18 cellular contexts compared by ENCODE assay signal in genomic region chr7:142722289-142722794, GRCh38. TPM values are rescaled to one million over a fixed set of nuclear protein-coding genes. Genes with fewer than 3 reads are reported as not detected.
DNase-seq lines count a peak whose midpoint lies in the region; ATAC-seq and TF ChIP-seq lines count a peak whose summit lies in the region.
"Had no signal": no experiment of that assay in that cellular context is flagged by ENCODE, and none has a peak within 500 bp of the region (broad histone marks: within the 10 kb centered on the region; RNA-seq: fewer than 3 reads in every experiment).

No MANE protein-coding gene starts in this region.

- peaks cover 2% of the 10 kb centered on the region for H3K36me3 Mint-ChIP-seq in activated CD8-positive, alpha-beta memory T cell treated with anti-CD3 and anti-CD28 coated beads, Interleukin-2, amount 10 ng/mL, durations not matched to agents 7 days and 5 days
- H3K36me3 Mint-ChIP-seq in IgD-negative memory B cell (peaks cover 3% of the 10 kb centered on the region), osteocyte (ENCODE audit: unreplicated experiment) (no peaks in the 10 kb centered on the region)
- H3K36me3 Mint-ChIP-seq in activated naive CD8-positive, alpha-beta T cell treated with anti-CD3 and anti-CD28 coated beads, Interleukin-2, amount 10 ng/mL, durations not matched to agents 7 days and 5 days = no peaks in the 10 kb centered on the region
- H3K36me3 Mint-ChIP-seq in stimulated activated effector memory CD8-positive, alpha-beta T cell treated with anti-CD3 and anti-CD28 coated beads, Interleukin-12 subunit alpha, Interleukin-12 subunit beta, amount 100 ng/mL, for 72 hours = no peaks in the 10 kb centered on the region

- TF ChIP-seq CTCF in osteocyte (IDR thresholded peaks at IDR 0.05) = no peak

- peaks cover 22% of the 10 kb centered on the region for H3K4me1 Mint-ChIP-seq in activated CD8-positive, alpha-beta memory T cell treated with anti-CD3 and anti-CD28 coated beads, Interleukin-2, amount 10 ng/mL, durations not matched to agents 7 days and 5 days
- peaks cover 4 to 12% (median 7%) of the 10 kb centered on the region in 3 donors for H3K4me1 Mint-ChIP-seq in IgD-negative memory B cell
- peaks cover 20% of the 10 kb centered on the region for H3K4me1 Mint-ChIP-seq in activated naive CD8-positive, alpha-beta T cell treated with anti-CD3 and anti-CD28 coated beads, Interleukin-2, amount 10 ng/mL, durations not matched to agents 7 days and 5 days
- H3K4me1 Mint-ChIP-seq in stimulated activated effector memory CD8-positive, alpha-beta T cell treated with anti-CD3 and anti-CD28 coated beads, Interleukin-12 subunit alpha, Interleukin-12 subunit beta, amount 100 ng/mL, for 72 hours = peaks cover 18% of the 10 kb centered on the region
- no peaks in the 10 kb centered on the region for H3K4me1 Mint-ChIP-seq in osteocyte (ENCODE audit: unreplicated experiment)
- H3K4me1 Mint-ChIP-seq: nephron had no signal

- POLR2A ChIA-PET in activated naive CD8-positive, alpha-beta T cell treated with anti-CD3 and anti-CD28 coated beads, Interleukin-2, amount 10 ng/mL, durations not matched to agents 7 days and 5 days (lab: Charles Lee) = no interaction called here

- no peaks in the 10 kb centered on the region for H3K27me3 Mint-ChIP-seq in activated CD8-positive, alpha-beta memory T cell treated with anti-CD3 and anti-CD28 coated beads, Interleukin-2, amount 10 ng/mL, durations not matched to agents 7 days and 5 days
- peaks cover 11% of the 10 kb centered on the region for H3K27me3 Mint-ChIP-seq in IgD-negative memory B cell
- H3K27me3 Mint-ChIP-seq in activated naive CD8-positive, alpha-beta T cell treated with anti-CD3 and anti-CD28 coated beads, Interleukin-2, amount 10 ng/mL, durations not matched to agents 7 days and 5 days = peaks cover under 1% of the 10 kb centered on the region
- H3K27me3 Mint-ChIP-seq in osteocyte (ENCODE audit: unreplicated experiment) = peaks cover 6% of the 10 kb centered on the region

- no peaks in the 10 kb centered on the region for H3K9me3 Mint-ChIP-seq in activated CD8-positive, alpha-beta memory T cell treated with anti-CD3 and anti-CD28 coated beads, Interleukin-2, amount 10 ng/mL, durations not matched to agents 7 days and 5 days (ENCODE audit: low read depth)
- H3K9me3 Mint-ChIP-seq in IgD-negative memory B cell (no peaks in the 10 kb centered on the region), osteocyte (ENCODE audit: unreplicated experiment) (no peaks in the 10 kb centered on the region)
- H3K9me3 Mint-ChIP-seq in activated naive CD8-positive, alpha-beta T cell treated with anti-CD3 and anti-CD28 coated beads, Interleukin-2, amount 10 ng/mL, durations not matched to agents 7 days and 5 days = no peaks in the 10 kb centered on the region
- H3K9me3 Mint-ChIP-seq in stimulated activated effector memory CD8-positive, alpha-beta T cell treated with anti-CD3 and anti-CD28 coated beads, Interleukin-12 subunit alpha, Interleukin-12 subunit beta, amount 100 ng/mL, for 72 hours = no peaks in the 10 kb centered on the region
- H3K9me3 Mint-ChIP-seq: nephron had no signal

- peak overlapping the region; percentile 76 for H3K4me3 Mint-ChIP-seq in activated CD8-positive, alpha-beta memory T cell treated with anti-CD3 and anti-CD28 coated beads, Interleukin-2, amount 10 ng/mL, durations not matched to agents 7 days and 5 days
- H3K4me3 Mint-ChIP-seq in IgD-negative memory B cell (peak overlapping the region; percentile 27 to 92 (median 84)), osteocyte (ENCODE audit: unreplicated experiment) (no peak overlapping the region)
- H3K4me3 Mint-ChIP-seq in activated naive CD8-positive, alpha-beta T cell treated with anti-CD3 and anti-CD28 coated beads, Interleukin-2, amount 10 ng/mL, durations not matched to agents 7 days and 5 days = peak overlapping the region; percentile 81
- peak overlapping the region; percentile 61 for H3K4me3 Mint-ChIP-seq in stimulated activated effector memory CD8-positive, alpha-beta T cell treated with anti-CD3 and anti-CD28 coated beads, Interleukin-12 subunit alpha, Interleukin-12 subunit beta, amount 100 ng/mL, for 72 hours
- H3K4me3 Mint-ChIP-seq: nephron had no signal

- H3K27ac Mint-ChIP-seq in activated CD8-positive, alpha-beta memory T cell treated with anti-CD3 and anti-CD28 coated beads, Interleukin-2, amount 10 ng/mL, durations not matched to agents 7 days and 5 days = peak overlapping the region; percentile 82
- H3K27ac Mint-ChIP-seq in IgD-negative memory B cell (no peak overlapping the region), osteocyte (ENCODE audit: unreplicated experiment) (no peak overlapping the region)
- H3K27ac Mint-ChIP-seq in activated naive CD8-positive, alpha-beta T cell treated with anti-CD3 and anti-CD28 coated beads, Interleukin-2, amount 10 ng/mL, durations not matched to agents 7 days and 5 days = peak overlapping the region; percentile 81
- peak overlapping the region; percentile 71 for H3K27ac Mint-ChIP-seq in stimulated activated effector memory CD8-positive, alpha-beta T cell treated with anti-CD3 and anti-CD28 coated beads, Interleukin-12 subunit alpha, Interleukin-12 subunit beta, amount 100 ng/mL, for 72 hours
- H3K27ac Mint-ChIP-seq: nephron had no signal

- DNase-seq in activated CD8-positive, alpha-beta memory T cell treated with anti-CD3 and anti-CD28 coated beads, Interleukin-2, amount 10 ng/mL, durations not matched to agents 7 days and 5 days = no peak
- DNase-seq in activated CD8-positive, alpha-beta memory T cell treated with anti-CD3 and anti-CD28 coated beads, Interleukin-2, amount 50 U/mL, for 4 hours = no peak
- DNase-seq in activated naive CD8-positive, alpha-beta T cell treated with anti-CD3 and anti-CD28 coated beads, Interleukin-2, amount 10 ng/mL, durations not matched to agents 7 days and 5 days = no peak
- no peak for DNase-seq in stimulated activated effector memory CD8-positive, alpha-beta T cell treated with anti-CD3 and anti-CD28 coated beads, Interleukin-12 subunit alpha, Interleukin-12 subunit beta, amount 100 ng/mL, for 72 hours (ENCODE audit: low spot score in 2 of 2)
- DNase-seq in osteocyte (ENCODE audit: extremely low spot score, unreplicated experiment) (no peak), HPDE6-E6E7 (ENCODE audit: extremely low spot score) (no peak), ecto neural progenitor cell (ENCODE audit: low spot score) (no peak)
- DNase-seq: activated CD8-positive, alpha-beta memory T cell treated with anti-CD3 and anti-CD28 coated beads, Interleukin-2, amount 50 U/mL, for 48 hours; erythroblast; lower lobe of right lung; NCI-H1092; RPMI8226; stimulated activated CD4-positive, alpha-beta T cell treated with anti-CD3 and anti-CD28 coated beads, Interleukin-15, amount 100 ng/mL, for 24 hours; substantia nigra had no signal

- ATAC-seq in activated CD8-positive, alpha-beta memory T cell treated with anti-CD3 and anti-CD28 coated beads, Interleukin-2, amount 10 ng/mL, durations not matched to agents 7 days and 5 days = no peak
- no peak for ATAC-seq in activated naive CD8-positive, alpha-beta T cell treated with anti-CD3 and anti-CD28 coated beads, Interleukin-2, amount 10 ng/mL, durations not matched to agents 7 days and 5 days (ENCODE audit: low read depth)
- ATAC-seq in stimulated activated effector memory CD8-positive, alpha-beta T cell treated with anti-CD3 and anti-CD28 coated beads, Interleukin-12 subunit alpha, Interleukin-12 subunit beta, amount 100 ng/mL, for 72 hours = no peak
- ATAC-seq: lower lobe of right lung had no signal

- CTCF ChIA-PET in activated CD8-positive, alpha-beta memory T cell treated with anti-CD3 and anti-CD28 coated beads, Interleukin-2, amount 10 ng/mL, durations not matched to agents 7 days and 5 days (lab: Charles Lee) = no interaction called here

RNA-seq across cellular contexts. Expression of gene PRSS1, which starts 26.9 kb away (rescaled TPM):
- not detected for total RNA-seq in activated CD8-positive, alpha-beta memory T cell treated with anti-CD3 and anti-CD28 coated beads, Interleukin-2, amount 10 ng/mL, durations not matched to agents 7 days and 5 days
- not detected for polyA plus RNA-seq in IgD-negative memory B cell
- not detected for total RNA-seq in activated naive CD8-positive, alpha-beta T cell treated with anti-CD3 and anti-CD28 coated beads, Interleukin-2, amount 10 ng/mL, durations not matched to agents 7 days and 5 days
- not detected in 2 replicates for total RNA-seq in osteocyte
- total RNA-seq: astrocyte, glomerular endothelial cell, lower lobe of right lung had no signal

RNA-seq across cellular contexts. Expression of gene PRSS2, which starts 48.4 kb away (rescaled TPM):
- not detected for total RNA-seq in activated CD8-positive, alpha-beta memory T cell treated with anti-CD3 and anti-CD28 coated beads, Interleukin-2, amount 10 ng/mL, durations not matched to agents 7 days and 5 days
- polyA plus RNA-seq in IgD-negative memory B cell = not detected
- total RNA-seq in activated naive CD8-positive, alpha-beta T cell treated with anti-CD3 and anti-CD28 coated beads, Interleukin-2, amount 10 ng/mL, durations not matched to agents 7 days and 5 days = not detected
- not detected in 2 replicates for total RNA-seq in osteocyte
- total RNA-seq: astrocyte, lower lobe of right lung had no signal

Comparison
In these comparisons a context has a peak if more than half of its experiments do, and no peak if none do; other contexts are left out.
1. H3K27ac Mint-ChIP-seq: peak in activated CD8-positive, alpha-beta memory T cell treated with anti-CD3 and anti-CD28 coated beads, Interleukin-2, amount 10 ng/mL, durations not matched to agents 7 days and 5 days (single experiment), activated naive CD8-positive, alpha-beta T cell treated with anti-CD3 and anti-CD28 coated beads, Interleukin-2, amount 10 ng/mL, durations not matched to agents 7 days and 5 days (single experiment) and stimulated activated effector memory CD8-positive, alpha-beta T cell treated with anti-CD3 and anti-CD28 coated beads, Interleukin-12 subunit alpha, Interleukin-12 subunit beta, amount 100 ng/mL, for 72 hours (single experiment); none in IgD-negative memory B cell (0 of 3) and osteocyte (single experiment).